21 cellular contexts compared by ENCODE assay signal in genomic region chr3:155394240-155394639, GRCh38.
DNase-seq lines count a peak whose midpoint lies in the region; ATAC-seq, FAIRE-seq and TF ChIP-seq lines count a peak whose summit lies in the region.
"Had no signal": no experiment of that assay in that cellular context is flagged by ENCODE, and none has a peak within 500 bp of the region (broad histone marks: within the 10 kb centered on the region; RNA-seq: fewer than 3 reads in every experiment).

No MANE protein-coding gene starts in this region.

- H2AFZ ChIP-seq in IMR-90 (replicated peaks; ENCODE audit: low read length, poor library complexity), result no peak overlapping the region
- no peak overlapping the region for H2AFZ ChIP-seq in K562 (ENCODE audit: low read depth, low read length)
- no peak overlapping the region for H2AFZ ChIP-seq in H1 (ENCODE audit: low read length)
- H2AFZ ChIP-seq in mesenchymal stem cell (ENCODE audit: low read depth, low read length), result no peak overlapping the region
- H2AFZ ChIP-seq in mammary epithelial cell (ENCODE audit: low read depth, low read length), result no peak overlapping the region

- no peak overlapping the region for H3K4me3 ChIP-seq in A549
- no peak overlapping the region for H3K4me3 ChIP-seq in IMR-90 (ENCODE audit: insufficient read depth, low read depth, low read length)
- H3K4me3 ChIP-seq in K562, result no peak overlapping the region
- H3K4me3 ChIP-seq in H1 (ENCODE audit: extremely low read depth in 1 of 4, insufficient read depth in 2 of 4, low read depth in 3 of 4, low read length in 4 of 4), result no peak overlapping the region
- no peak overlapping the region for H3K4me3 ChIP-seq in mesenchymal stem cell (ENCODE audit: insufficient read depth in 1 of 2, low read depth in 1 of 2, low read length in 2 of 2)
- H3K4me3 ChIP-seq in mammary epithelial cell (replicated peaks in 1 of 3; ENCODE audit: insufficient read depth in 1 of 3, low read depth in 2 of 3, low read length in 3 of 3), result no peak overlapping the region
- H3K4me3 ChIP-seq: BLaER1 treated with 17β-estradiol and CSF1 and Interleukin-3, amounts not matched to agents 10 nM and 100 nM had no signal

- H4K8ac ChIP-seq in IMR-90 (ENCODE audit: low read depth in 2 of 2, low read length in 2 of 2) (no peak overlapping the region), H1 (ENCODE audit: extremely low read depth, insufficient read depth, low read length) (no peak overlapping the region), mesenchymal stem cell (ENCODE audit: low read length) (no peak overlapping the region)

- no peaks in the 10 kb centered on the region for H3K36me3 ChIP-seq in IMR-90 (ENCODE audit: control insufficient read depth, insufficient read depth, low read length)
- no peaks in the 10 kb centered on the region for H3K36me3 ChIP-seq in K562 (ENCODE audit: control insufficient read depth, insufficient read depth, low read length)
- H3K36me3 ChIP-seq in H1 (ENCODE audit: control insufficient read depth in 2 of 4, insufficient read depth in 4 of 4, low read length in 3 of 4), result no peaks in the 10 kb centered on the region
- no peaks in the 10 kb centered on the region for H3K36me3 ChIP-seq in mesenchymal stem cell (ENCODE audit: control insufficient read depth in 1 of 2, insufficient read depth in 2 of 2, low read depth in 1 of 2, low read length in 2 of 2)
- H3K36me3 ChIP-seq in mammary epithelial cell (ENCODE audit: insufficient read depth, low read length), result no peaks in the 10 kb centered on the region
- H3K36me3 ChIP-seq: BLaER1 treated with 17β-estradiol and CSF1 and Interleukin-3, amounts not matched to agents 10 nM and 100 nM had no signal

- no peak for DNase-seq in A549 (ENCODE audit: low read depth in 1 of 2, low spot score in 1 of 2)
- DNase-seq in IMR-90, result no peak
- DNase-seq in K562 (ENCODE audit: extremely low read depth in 1 of 4, low spot score in 3 of 4), result no peak
- DNase-seq in H1 (ENCODE audit: low read depth in 1 of 2, low spot score in 2 of 2), result no peak
- no peak for DNase-seq in mesenchymal stem cell
- no peak for DNase-seq in mammary epithelial cell
- DNase-seq: 8988T; AML-193; Caco-2; Calu3; CD4-positive, alpha-beta T cell; CD8-positive, alpha-beta T cell; DMS79 treated with DMSO at 0.1 percent for 48 hours; GF-D8 had no signal

- no peak overlapping the region for H2BK20ac ChIP-seq in IMR-90 (ENCODE audit: low read depth, low read length)
- no peak overlapping the region for H2BK20ac ChIP-seq in H1 (ENCODE audit: low read length)

- H3K9ac ChIP-seq in IMR-90 (ENCODE audit: low read depth, low read length) (no peak overlapping the region), K562 (ENCODE audit: insufficient read depth in 1 of 2, low read depth in 2 of 2, low read length in 2 of 2) (no peak overlapping the region), H1 (replicated peaks in 1 of 4; ENCODE audit: extremely low read depth in 1 of 4, low read depth in 3 of 4, low read length in 3 of 4) (no peak overlapping the region), mesenchymal stem cell (ENCODE audit: low read length) (no peak overlapping the region), mammary epithelial cell (ENCODE audit: insufficient read depth, low read length) (no peak overlapping the region)
- H3K9ac ChIP-seq: BLaER1 treated with 17β-estradiol and CSF1 and Interleukin-3, amounts not matched to agents 10 nM and 100 nM had no signal

- TF ChIP-seq CTCF in A549 (IDR thresholded peaks at IDR 0.05) (no peak), IMR-90 (conservative IDR thresholded peaks at IDR 0.05; ENCODE audit: low read depth, low read length) (no peak), K562 (IDR thresholded peaks at IDR 0.05 in 2 of 3, conservative IDR thresholded peaks at IDR 0.05 in 1 of 3; ENCODE audit: insufficient read depth in 2 of 3, low read depth in 1 of 3, low read length in 3 of 3) (no peak), H1 (IDR thresholded peaks at IDR 0.05; ENCODE audit: control extremely low read depth in 1 of 3, insufficient read depth in 1 of 3, low read depth in 1 of 3, low read length in 3 of 3) (no peak), mammary epithelial cell (conservative IDR thresholded peaks at IDR 0.05 in 1 of 2, IDR thresholded peaks at IDR 0.05 in 1 of 2; ENCODE audit: extremely low read depth in 1 of 2, insufficient read depth in 1 of 2, low read depth in 1 of 2, low read length in 2 of 2) (no peak)

- H3K27ac ChIP-seq in A549 (no peak overlapping the region), IMR-90 (ENCODE audit: insufficient read depth, low read length) (no peak overlapping the region), K562 (ENCODE audit: extremely low read depth, low read depth, low read length) (no peak overlapping the region), H1 (ENCODE audit: low read depth, low read length) (no peak overlapping the region), mesenchymal stem cell (ENCODE audit: low read length, poor library complexity, severe bottlenecking) (no peak overlapping the region), mammary epithelial cell (ENCODE audit: insufficient read depth, low read depth, low read length) (no peak overlapping the region)
- H3K27ac ChIP-seq: BLaER1 treated with 17β-estradiol and CSF1 and Interleukin-3, amounts not matched to agents 10 nM and 100 nM; C4-2B had no signal

- no peaks in the 10 kb centered on the region for H3K23me2 ChIP-seq in H1 (ENCODE audit: low read depth, low read length)

- H3K4ac ChIP-seq in IMR-90 (ENCODE audit: low read depth, low read length) (no peak overlapping the region), H1 (replicated peaks; ENCODE audit: insufficient read length, low read depth, low read length) (no peak overlapping the region), mesenchymal stem cell (ENCODE audit: low read depth in 1 of 2, low read length in 2 of 2) (no peak overlapping the region)

- TF ChIP-seq POLR2A in A549 (IDR thresholded peaks at IDR 0.05; ENCODE audit: low read length) (no peak), IMR-90 (IDR thresholded peaks at IDR 0.05; ENCODE audit: low read depth, low read length) (no peak), K562 (conservative IDR thresholded peaks at IDR 0.05) (no peak), H1 (IDR thresholded peaks at IDR 0.05; ENCODE audit: control extremely low read depth in 1 of 2, low read depth in 2 of 2, low read length in 2 of 2) (no peak)

- H4K5ac ChIP-seq in IMR-90 (ENCODE audit: low read depth, low read length), result no peak overlapping the region
- no peak overlapping the region for H4K5ac ChIP-seq in H1 (ENCODE audit: insufficient read length, low read depth, low read length)

- no peak overlapping the region for H2BK12ac ChIP-seq in H1 (ENCODE audit: low read depth, low read length)
- no peak overlapping the region for H2BK12ac ChIP-seq in mesenchymal stem cell (ENCODE audit: low read length in 2 of 2)

- no peak overlapping the region for H2AK9ac ChIP-seq in IMR-90 (replicated peaks; ENCODE audit: low read depth, low read length, poor library complexity)

- no peak overlapping the region for H3K14ac ChIP-seq in IMR-90 (replicated peaks; ENCODE audit: low read depth, low read length)
- no peak overlapping the region for H3K14ac ChIP-seq in H1 (ENCODE audit: insufficient read length)
- no peak overlapping the region for H3K14ac ChIP-seq in mesenchymal stem cell (ENCODE audit: low read length in 2 of 2)

- CTCF ChIA-PET in A549 (lab: Yijun Ruan, JAX) (no interaction called here), IMR-90 (lab: Yijun Ruan, JAX) (no interaction called here), K562 (lab: Yijun Ruan, JAX; ENCODE audit: low intra/inter-chr PET ratio) (no interaction called here), H1 (lab: Charles Lee; ENCODE audit: partially characterized antibody) (no interaction called here), mammary epithelial cell (lab: Charles Lee; ENCODE audit: low non-redundant PET) (no interaction called here)

- H3K56ac ChIP-seq in IMR-90 (ENCODE audit: extremely low read depth, insufficient read depth, low read length), result no peak overlapping the region
- no peak overlapping the region for H3K56ac ChIP-seq in H1 (replicated peaks; ENCODE audit: insufficient read length, low read depth, low read length)

- no peaks in the 10 kb centered on the region for H3K79me1 ChIP-seq in IMR-90 (ENCODE audit: low read depth in 1 of 2, low read length in 2 of 2)
- H3K79me1 ChIP-seq in H1 (ENCODE audit: low read depth, low read length), result no peaks in the 10 kb centered on the region
- no peaks in the 10 kb centered on the region for H3K79me1 ChIP-seq in mesenchymal stem cell (replicated peaks; ENCODE audit: low read length, poor library complexity, severe bottlenecking)

- H2AK5ac ChIP-seq in IMR-90 (ENCODE audit: low read depth, low read length), result no peak overlapping the region
- H2AK5ac ChIP-seq in H1 (ENCODE audit: low read depth, low read length), result no peak overlapping the region
- no peak overlapping the region for H2AK5ac ChIP-seq in mesenchymal stem cell (ENCODE audit: low read length, severe bottlenecking)

- H3K4me1 ChIP-seq in A549, result peaks cover 11% of the 10 kb centered on the region
- H3K4me1 ChIP-seq in IMR-90 (ENCODE audit: control insufficient read depth, insufficient read depth, low read length), result peaks cover 3% of the 10 kb centered on the region
- no peaks in the 10 kb centered on the region for H3K4me1 ChIP-seq in K562 (replicated peaks in 1 of 2; ENCODE audit: control insufficient read depth in 2 of 2, insufficient read depth in 2 of 2, low read length in 2 of 2)
- H3K4me1 ChIP-seq in H1 (replicated peaks in 1 of 4; ENCODE audit: control insufficient read depth in 3 of 4, insufficient read depth in 4 of 4, low read length in 3 of 4), result peaks cover 0 to 4% (median 0%) of the 10 kb centered on the region in 4 experiments; a peak in 1 of 7 replicates
- peaks cover 4% of the 10 kb centered on the region for H3K4me1 ChIP-seq in mesenchymal stem cell (ENCODE audit: control insufficient read depth, insufficient read depth, low read depth, low read length)
- H3K4me1 ChIP-seq in mammary epithelial cell (ENCODE audit: insufficient read depth, low read length), result peaks cover 17% of the 10 kb centered on the region
- H3K4me1 ChIP-seq: BLaER1 treated with 17β-estradiol and CSF1 and Interleukin-3, amounts not matched to agents 10 nM and 100 nM had no signal

- BruUV-seq in IMR-90 (replicated peaks; lab: Mats Ljungman, UMichigan), result no TSS peak
- BruUV-seq in K562 (replicated peaks; lab: Mats Ljungman, UMichigan), result no TSS peak
- BruUV-seq in mammary epithelial cell (replicated peaks; lab: Mats Ljungman, UMichigan), result no TSS peak

- H2BK120ac ChIP-seq in IMR-90 (ENCODE audit: low read depth, low read length), result no peak overlapping the region
- H2BK120ac ChIP-seq in H1 (replicated peaks; ENCODE audit: low read depth, low read length), result no peak overlapping the region
- H2BK120ac ChIP-seq in mesenchymal stem cell (ENCODE audit: low read depth, low read length), result no peak overlapping the region

- dilution Hi-C loops in IMR-90 (cut with HindIII; ENCODE audit: low sequenced_read_pairs, unreplicated experiment) (no loop called here), mammary epithelial cell (cut with HindIII; ENCODE audit: low sequenced_read_pairs) (loop anchor here (25.0 kb wide), 1 partner anchor 318 kb away; no protein-coding TSS in a partner anchor)

- TF ChIP-seq EP300 in A549 (IDR thresholded peaks at IDR 0.05) (no peak), K562 (IDR thresholded peaks at IDR 0.05; ENCODE audit: low read length) (no peak), H1 (IDR thresholded peaks at IDR 0.05; ENCODE audit: borderline replicate concordance in 1 of 2, low read depth in 2 of 2, low read length in 2 of 2) (no peak)

- no peak for FAIRE-seq in A549 (lab: Jason Lieb, UNC)
- no peak for FAIRE-seq in K562 (lab: Jason Lieb, UNC)
- no peak for FAIRE-seq in H1 (lab: Jason Lieb, UNC)
- FAIRE-seq: D721Med, GM12892, GM18507 had no signal

- no peak overlapping the region for H3K23ac ChIP-seq in IMR-90 (ENCODE audit: low read depth, low read length)
- H3K23ac ChIP-seq in H1 (ENCODE audit: insufficient read length), result no peak overlapping the region
- no peak overlapping the region for H3K23ac ChIP-seq in mesenchymal stem cell (ENCODE audit: low read length in 2 of 2)

- intact Hi-C loops in IMR-90 (cut with micrococcal nuclease), result no loop called here
- intact Hi-C loops in K562 (cut with micrococcal nuclease), result no loop called here
- intact Hi-C loops in mammary epithelial cell (cut with micrococcal nuclease), result no loop called here

- H3K79me2 ChIP-seq in K562 (ENCODE audit: control insufficient read depth, insufficient read depth, low read length), result no peaks in the 10 kb centered on the region
- H3K79me2 ChIP-seq in H1 (ENCODE audit: control insufficient read depth in 1 of 2, insufficient read depth in 2 of 2, low read length in 2 of 2), result no peaks in the 10 kb centered on the region
- no peaks in the 10 kb centered on the region for H3K79me2 ChIP-seq in mammary epithelial cell (ENCODE audit: insufficient read depth, low read length)

- H4K20me1 ChIP-seq in IMR-90 (ENCODE audit: insufficient read depth, low read length) (no peaks in the 10 kb centered on the region), K562 (replicated peaks; ENCODE audit: control insufficient read depth, insufficient read depth, low read length) (no peaks in the 10 kb centered on the region), H1 (replicated peaks in 1 of 2; ENCODE audit: control insufficient read depth in 1 of 2, insufficient read depth in 2 of 2, low read length in 2 of 2) (no peaks in the 10 kb centered on the region), mammary epithelial cell (ENCODE audit: insufficient read depth, low read length) (no peaks in the 10 kb centered on the region)
- H4K20me1 ChIP-seq: BLaER1 treated with 17β-estradiol and CSF1 and Interleukin-3, amounts not matched to agents 10 nM and 100 nM had no signal

- no peaks in the 10 kb centered on the region for H3K9me3 ChIP-seq in A549
- no peaks in the 10 kb centered on the region for H3K9me3 ChIP-seq in IMR-90 (ENCODE audit: control insufficient read depth, insufficient read depth, low read length)
- no peaks in the 10 kb centered on the region for H3K9me3 ChIP-seq in K562 (replicated peaks; ENCODE audit: control insufficient read depth, insufficient read depth, low read depth, low read length)
- no peaks in the 10 kb centered on the region; a peak in 1 of 4 replicates for H3K9me3 ChIP-seq in H1 (ENCODE audit: insufficient read depth in 2 of 2, low read depth in 1 of 2, low read length in 1 of 2)
- no peaks in the 10 kb centered on the region for H3K9me3 ChIP-seq in mesenchymal stem cell (ENCODE audit: control insufficient read depth, low read length)
- H3K9me3 ChIP-seq in mammary epithelial cell (replicated peaks; ENCODE audit: insufficient read depth, low read length), result no peaks in the 10 kb centered on the region

- POLR2A ChIA-PET in A549 (lab: Yijun Ruan, JAX), result no interaction called here
- POLR2A ChIA-PET in IMR-90 (lab: Charles Lee; ENCODE audit: unreplicated experiment), result no interaction called here
- POLR2A ChIA-PET in K562 (lab: Yijun Ruan, JAX), result no interaction called here
- POLR2A ChIA-PET in H1 (lab: Charles Lee; ENCODE audit: partially characterized antibody), result no interaction called here

- H3K9me1 ChIP-seq in IMR-90 (ENCODE audit: insufficient read depth, low read length) (no peaks in the 10 kb centered on the region), K562 (ENCODE audit: control insufficient read depth, insufficient read depth, low read length) (no peaks in the 10 kb centered on the region)

- no peak for TF ChIP-seq RAD21 in A549 (conservative IDR thresholded peaks at IDR 0.05 in 1 of 2, IDR thresholded peaks at IDR 0.05 in 1 of 2)
- no peak for TF ChIP-seq RAD21 in IMR-90 (IDR thresholded peaks at IDR 0.05; ENCODE audit: low read length)
- TF ChIP-seq RAD21 in K562 (CRISPR knock-in tag; conservative IDR thresholded peaks at IDR 0.05 in 1 of 2, IDR thresholded peaks at IDR 0.05 in 1 of 2), result no peak
- TF ChIP-seq RAD21 in H1 (IDR thresholded peaks at IDR 0.05 in 1 of 2, conservative IDR thresholded peaks at IDR 0.05 in 1 of 2; ENCODE audit: low read depth in 2 of 2, low read length in 2 of 2), result no peak

- H3K18ac ChIP-seq in IMR-90 (ENCODE audit: low read depth, low read length) (no peak overlapping the region), H1 (ENCODE audit: extremely low read depth, low read length) (no peak overlapping the region), mesenchymal stem cell (ENCODE audit: low read depth in 1 of 2, low read length in 2 of 2) (no peak overlapping the region)

- no peak overlapping the region for H2BK5ac ChIP-seq in IMR-90 (ENCODE audit: low read depth, low read length, poor library complexity, severe bottlenecking)
- H2BK5ac ChIP-seq in H1 (ENCODE audit: low read depth, low read length), result no peak overlapping the region
- H2BK5ac ChIP-seq in mesenchymal stem cell (ENCODE audit: low read depth, low read length, poor library complexity, severe bottlenecking), result no peak overlapping the region

- in situ Hi-C loops in IMR-90 (cut with MboI; ENCODE audit: low sequenced_read_pairs) (no loop called here), K562 (cut with MboI) (no loop called here), mammary epithelial cell (cut with MboI; ENCODE audit: low sequenced_read_pairs in 2 of 2) (no loop called here)

- H3K27me3 ChIP-seq in IMR-90 (ENCODE audit: control insufficient read depth, insufficient read depth, low read length) (no peaks in the 10 kb centered on the region), K562 (ENCODE audit: control insufficient read depth in 2 of 2, insufficient read depth in 2 of 2, low read length in 2 of 2) (peaks cover 0 to 3% of the 10 kb centered on the region in 2 experiments; a peak in 2 of 5 replicates), H1 (replicated peaks in 1 of 4; ENCODE audit: control insufficient read depth in 3 of 4, extremely low read depth in 1 of 4, insufficient read depth in 3 of 4, low read length in 3 of 4) (no peaks in the 10 kb centered on the region), mesenchymal stem cell (ENCODE audit: control insufficient read depth in 1 of 2, insufficient read depth in 1 of 2, low read length in 2 of 2) (no peaks in the 10 kb centered on the region), mammary epithelial cell (ENCODE audit: insufficient read depth, low read length) (no peaks in the 10 kb centered on the region)
- H3K27me3 ChIP-seq: BLaER1 treated with 17β-estradiol and CSF1 and Interleukin-3, amounts not matched to agents 10 nM and 100 nM had no signal

- WGBS in A549 (ENCODE audit: missing lambda C conversion rate), result 96% methylated on average over 1 of the region's 1 CpG
- WGBS in IMR-90 (ENCODE audit: extremely low coverage in 2 of 2, insufficient read length in 1 of 2), 2 experiments, result no CpG with 5 or more reads among the region's 1 CpG
- 28% methylated on average over 1 of the region's 1 CpG for WGBS in K562 (ENCODE audit: insufficient coverage, low coverage, missing lambda C conversion rate)
- WGBS in H1 (ENCODE audit: extremely low coverage in 1 of 2, insufficient coverage in 1 of 2, insufficient read length in 1 of 2, insufficient replicate concordance in 2 of 2, low coverage in 1 of 2, low lambda C conversion rate in 2 of 2, missing lambda C conversion rate in 1 of 2), 2 experiments, result 88% methylated on average over 1 of the region's 1 CpG; no CpG with 5 or more reads in 1 of the 2 experiments
- no CpG with 5 or more reads among the region's 1 CpG for WGBS in mesenchymal stem cell
- WGBS in mammary epithelial cell (ENCODE audit: low coverage, missing lambda C conversion rate), result 100% methylated on average over 1 of the region's 1 CpG

- no peak overlapping the region for H2BK15ac ChIP-seq in IMR-90 (ENCODE audit: low read depth, low read length)
- H2BK15ac ChIP-seq in H1 (ENCODE audit: low read length), result no peak overlapping the region
- no peak overlapping the region for H2BK15ac ChIP-seq in mesenchymal stem cell (ENCODE audit: low read depth, poor library complexity, severe bottlenecking)

- no peak for ATAC-seq in A549
- ATAC-seq in IMR-90 (ENCODE audit: low read depth), result no peak
- ATAC-seq in K562, result no peak
- ATAC-seq in GM21576 (IDR thresholded peaks at IDR 0.05; ENCODE audit: unreplicated experiment), result no peak
- ATAC-seq in GM21723 (IDR thresholded peaks at IDR 0.05; ENCODE audit: unreplicated experiment), result no peak
- ATAC-seq: CD8-positive, alpha-beta T cell had no signal

- H3K4me2 ChIP-seq in A549 (no peak overlapping the region), IMR-90 (ENCODE audit: low read depth, low read length) (no peak overlapping the region), K562 (ENCODE audit: insufficient read depth, low read length) (no peak overlapping the region), H1 (ENCODE audit: insufficient read depth in 1 of 2, low read depth in 2 of 2, low read length in 2 of 2) (no peak overlapping the region), mesenchymal stem cell (ENCODE audit: low read length, poor library complexity, severe bottlenecking) (no peak overlapping the region), mammary epithelial cell (ENCODE audit: insufficient read depth, low read depth, low read length) (no peak overlapping the region)
- H3K4me2 ChIP-seq: BLaER1 treated with 17β-estradiol and CSF1 and Interleukin-3, amounts not matched to agents 10 nM and 100 nM had no signal

- H4K91ac ChIP-seq in IMR-90 (ENCODE audit: insufficient read depth, low read depth, low read length), result no peak overlapping the region
- no peak overlapping the region for H4K91ac ChIP-seq in H1 (replicated peaks; ENCODE audit: insufficient read length, low read length)
- no peak overlapping the region for H4K91ac ChIP-seq in mesenchymal stem cell (ENCODE audit: low read length)
